16 cellular contexts compared by ENCODE assay signal in genomic region chr17:76554131-76554530, GRCh38. TPM values are rescaled to one million over a fixed set of nuclear protein-coding genes. Genes with fewer than 3 reads are reported as not detected.
A peak's percentile ranks its signal among the peaks of the same experiment; 100 is the strongest.
DNase-seq lines count a peak whose midpoint lies in the region; ATAC-seq and TF ChIP-seq lines count a peak whose summit lies in the region.
"Had no signal": no experiment of that assay in that cellular context is flagged by ENCODE, and none has a peak within 500 bp of the region (broad histone marks: within the 10 kb centered on the region; RNA-seq: fewer than 3 reads in every experiment).

No MANE protein-coding gene starts in this region.

- intact Hi-C loops in left ventricle myocardium superior (cut with micrococcal nuclease) (no loop called here), left colon (cut with DNase I, micrococcal nuclease) (no loop called here)

- no peak for TF ChIP-seq CTCF in parathyroid adenoma (IDR thresholded peaks at IDR 0.05)

- no peaks in the 10 kb centered on the region for H3K36me3 ChIP-seq in parathyroid adenoma (ENCODE audit: control insufficient read depth, insufficient read depth, low read length)

- peaks cover 8% of the 10 kb centered on the region for H3K79me2 ChIP-seq in parathyroid adenoma

- ATAC-seq in left ventricle myocardium superior (peak; percentile 52), left colon (no peak)
- ATAC-seq: T-cell had no signal

- DNase-seq in Caki2 (ENCODE audit: low read depth) (peak; percentile 91), SK-MEL-5 (ENCODE audit: low read depth, low spot score) (peak; percentile 78), left ventricle myocardium superior (peak; percentile 81), NCI-H2227 treated with DMSO at 0.1 percent for 48 hours (lab: John Stamatoyannopoulos, UW) (no peak), left colon (no peak), hepatic stellate cell (ENCODE audit: low spot score) (no peak)
- DNase-seq in activated CD8-positive, alpha-beta memory T cell treated with anti-CD3 and anti-CD28 coated beads for 24 hours = no peak
- DNase-seq: activated CD4-positive, alpha-beta T cell treated with anti-CD3 and anti-CD28 coated beads for 1 hour; aorta; endodermal cell; NCI-H2171; stimulated activated CD4-positive, alpha-beta T cell treated with anti-CD3 and anti-CD28 coated beads, Interleukin-2, amount 100 ng/mL, for 24 hours; T-cell had no signal

- no peak overlapping the region for H3K4me3 ChIP-seq in parathyroid adenoma (ENCODE audit: low read depth, low read length)
- H3K4me3 ChIP-seq: lung had no signal

- H3K27me3 ChIP-seq in parathyroid adenoma (ENCODE audit: control insufficient read depth, insufficient read depth, low read length) = no peaks in the 10 kb centered on the region

- in situ Hi-C loops in Caki2 (cut with HindIII; ENCODE audit: low pct_unique_long_range_greater_than_20kb, low sequenced_read_pairs) = no loop called here
- in situ Hi-C loops in SK-MEL-5 (cut with HindIII; ENCODE audit: low pct_unique_long_range_greater_than_20kb, low sequenced_read_pairs) = no loop called here

- H3K9ac ChIP-seq in parathyroid adenoma = no peak overlapping the region

- H3K9me3 ChIP-seq in parathyroid adenoma (ENCODE audit: control insufficient read depth, low read length) = no peaks in the 10 kb centered on the region

- H2AFZ ChIP-seq in parathyroid adenoma = no peak overlapping the region

- no peak overlapping the region for H3K4me2 ChIP-seq in parathyroid adenoma (ENCODE audit: low read length)

- H3K27ac ChIP-seq in parathyroid adenoma = peak overlapping the region; percentile 13

- peaks cover 6% of the 10 kb centered on the region for H3K4me1 ChIP-seq in parathyroid adenoma

RNA-seq across cellular contexts. Expression of gene PRCD, which starts 14.3 kb away (rescaled TPM):
- not detected in 2 replicates for total RNA-seq in Caki2 (2014; rRNA removed; shearing (Covaris generic); ENCODE audit: low replicate concordance)
- total RNA-seq in SK-MEL-5 (2014; rRNA removed; shearing (Covaris generic)) = 15.8 and 18.8 TPM in 2 replicates
- polyA plus RNA-seq in SK-MEL-5 (2015; cell fraction: cytosol; rRNA removed) = 12.2 and 13.3 TPM in 2 replicates
- polyA plus RNA-seq in SK-MEL-5 (2015; cell fraction: nucleus; rRNA removed) = 32.9 and 49.6 TPM in 2 replicates
- 4.3 TPM for total RNA-seq in left ventricle myocardium superior
- 1 to 10 TPM in 1 of 2 donors, under 1 TPM in 1; 0.92 to 2.3 TPM for total RNA-seq in left colon
- total RNA-seq: activated T-helper 1 cell treated with anti-CD3 and anti-CD28 coated beads, Interleukin-12 subunit alpha, Interleukin-12 subunit beta, Interleukin-2, Interleukin-4 antibody, amounts not matched to agents 30 ng/mL and 10 ng/mL and 1 ng/mL, durations not matched to agents 14 hours and 24 hours and 36 hours had no signal
- polyA plus RNA-seq: aorta had no signal

RNA-seq across cellular contexts. Expression of gene CYGB, which starts 16.6 kb away (rescaled TPM):
- 0.52 and 1.6 TPM in 2 replicates for total RNA-seq in Caki2 (2014; rRNA removed; shearing (Covaris generic); ENCODE audit: low replicate concordance)
- 122 TPM in 2 replicates for total RNA-seq in SK-MEL-5 (2014; rRNA removed; shearing (Covaris generic))
- polyA plus RNA-seq in SK-MEL-5 (2015; cell fraction: cytosol; rRNA removed) = 107 and 128 TPM in 2 replicates
- polyA plus RNA-seq in SK-MEL-5 (2015; cell fraction: nucleus; rRNA removed) = 37.9 and 41.4 TPM in 2 replicates
- total RNA-seq in left ventricle myocardium superior (28.0 TPM), left colon (10 to 100 TPM in 1 of 2 donors, 1 to 10 TPM in 1; 9.0 to 12.2 TPM)
- total RNA-seq: activated T-helper 1 cell treated with anti-CD3 and anti-CD28 coated beads, Interleukin-12 subunit alpha, Interleukin-12 subunit beta, Interleukin-2, Interleukin-4 antibody, amounts not matched to agents 30 ng/mL and 10 ng/mL and 1 ng/mL, durations not matched to agents 14 hours and 24 hours and 36 hours had no signal

RNA-seq across cellular contexts. Expression of gene ST6GALNAC2, which starts 31.5 kb away (rescaled TPM):
- 2.8 and 5.3 TPM in 2 replicates for total RNA-seq in Caki2 (2014; rRNA removed; shearing (Covaris generic); ENCODE audit: low replicate concordance)
- total RNA-seq in SK-MEL-5 (2014; rRNA removed; shearing (Covaris generic)) = 77.4 and 96.3 TPM in 2 replicates
- 96.4 and 117 TPM in 2 replicates for polyA plus RNA-seq in SK-MEL-5 (2015; cell fraction: cytosol; rRNA removed)
- polyA plus RNA-seq in SK-MEL-5 (2015; cell fraction: nucleus; rRNA removed) = 76.4 and 135 TPM in 2 replicates
- 5.1 TPM for total RNA-seq in left ventricle myocardium superior
- total RNA-seq in left colon = 1 to 10 TPM; 3.9 to 4.5 TPM
- total RNA-seq: activated T-helper 1 cell treated with anti-CD3 and anti-CD28 coated beads, Interleukin-12 subunit alpha, Interleukin-12 subunit beta, Interleukin-2, Interleukin-4 antibody, amounts not matched to agents 30 ng/mL and 10 ng/mL and 1 ng/mL, durations not matched to agents 14 hours and 24 hours and 36 hours had no signal

RNA-seq across cellular contexts. Expression of gene RHBDF2, which starts 52.9 kb away (rescaled TPM):
- total RNA-seq in Caki2 (2014; rRNA removed; shearing (Covaris generic); ENCODE audit: low replicate concordance) = 17.5 and 33.6 TPM in 2 replicates
- 25.0 and 28.6 TPM in 2 replicates for total RNA-seq in SK-MEL-5 (2014; rRNA removed; shearing (Covaris generic))
- 75.0 and 78.8 TPM in 2 replicates for polyA plus RNA-seq in SK-MEL-5 (2015; cell fraction: cytosol; rRNA removed)
- 64.9 and 68.7 TPM in 2 replicates for polyA plus RNA-seq in SK-MEL-5 (2015; cell fraction: nucleus; rRNA removed)
- total RNA-seq in left ventricle myocardium superior (17.7 TPM), left colon (10 to 100 TPM; 11.6 to 12.8 TPM)

Comparison
In these comparisons a context has a peak if more than half of its experiments do, and no peak if none do; other contexts are left out.
1. DNase-seq: peak in Caki2 (single experiment), SK-MEL-5 (single experiment) and left ventricle myocardium superior (single experiment); none in NCI-H2227 treated with DMSO at 0.1 percent for 48 hours (single experiment), activated CD8-positive, alpha-beta memory T cell treated with anti-CD3 and anti-CD28 coated beads for 24 hours (single experiment), left colon (0 of 2) and hepatic stellate cell (single experiment).
2. RNA of gene ST6GALNAC2, which starts 31.5 kb away (total RNA-seq): 77.4 to 96.3 TPM in SK-MEL-5; 5.1 TPM in left ventricle myocardium superior (single experiment), 3.9 to 4.5 TPM in left colon and 2.8 to 5.3 TPM in Caki2; every median in the first group is over 10 times any median in the second.